9 cellular contexts compared by ENCODE assay signal in genomic region chr5:139745121-139745799, GRCh38. TPM values are rescaled to one million over a fixed set of nuclear protein-coding genes. Genes with fewer than 3 reads are reported as not detected.
DNase-seq lines count a peak whose midpoint lies in the region; ATAC-seq, FAIRE-seq and TF ChIP-seq lines count a peak whose summit lies in the region.
"Had no signal": no experiment of that assay in that cellular context is flagged by ENCODE, and none has a peak within 500 bp of the region (broad histone marks: within the 10 kb centered on the region; RNA-seq: fewer than 3 reads in every experiment).

No MANE protein-coding gene starts in this region.

- no peak for FAIRE-seq in D721Med (lab: Jason Lieb, UNC)

- TF ChIP-seq CTCF in BE2C (IDR thresholded peaks at IDR 0.05; ENCODE audit: low read depth, low read length) (no peak), D721Med (IDR thresholded peaks at IDR 0.05; ENCODE audit: insufficient read depth, missing control alignments) (no peak)

- no peaks in the 10 kb centered on the region for H3K9me3 ChIP-seq in BE2C
- H3K9me3 ChIP-seq: lower lobe of right lung had no signal

- peaks cover 23% of the 10 kb centered on the region for H3K4me1 ChIP-seq in BE2C

- DNase-seq in BE2C (peak; percentile 55), head of caudate nucleus (peak in 23 of 42 donors; percentile 21 to 87 (median 50)), D721Med (ENCODE audit: insufficient read length, low spot score) (no peak), GF-D8 (lab: John Stamatoyannopoulos, UW) (no peak)
- DNase-seq in stimulated activated CD4-positive, alpha-beta T cell treated with anti-CD3 and anti-CD28 coated beads, Interleukin-15, amount 100 ng/mL, for 24 hours: peak; percentile 52
- DNase-seq: lower lobe of right lung had no signal

- H3K27me3 ChIP-seq in BE2C: peaks cover 20% of the 10 kb centered on the region

- H3K4me3 ChIP-seq in BE2C (ENCODE audit: low read depth, low read length): no peak overlapping the region

- ATAC-seq in GM18907 (IDR thresholded peaks at IDR 0.05; ENCODE audit: unreplicated experiment) (peak; percentile 25), SK-N-SH treated with all-trans-retinoic acid at 6 μM for 48 hours (peak; percentile 39), HG03378 (IDR thresholded peaks at IDR 0.05; ENCODE audit: unreplicated experiment) (no peak)

- intact Hi-C loops in head of caudate nucleus (cut with DNase I): no loop called here

- H3K36me3 ChIP-seq in BE2C: no peaks in the 10 kb centered on the region
- H3K36me3 ChIP-seq: lower lobe of right lung had no signal

TF ChIP-seq in SK-N-SH treated with all-trans-retinoic acid at 6 μM for 48 hours, 23 proteins besides CTCF, POLR2A, EP300 and RAD21:
- no peak for TF ChIP-seq PATZ1 (CRISPR knock-in tag; IDR thresholded peaks at IDR 0.05; ENCODE audit: borderline replicate concordance)
- TF ChIP-seq ARNTL (CRISPR knock-in tag; IDR thresholded peaks at IDR 0.05; ENCODE audit: borderline replicate concordance, low read depth): no peak
- no peak for TF ChIP-seq PPARA (CRISPR knock-in tag; IDR thresholded peaks at IDR 0.05; ENCODE audit: borderline replicate concordance)
- no peak for TF ChIP-seq CSDC2 (CRISPR knock-in tag; IDR thresholded peaks at IDR 0.05)
- no peak for TF ChIP-seq ZC3H10 (CRISPR knock-in tag; IDR thresholded peaks at IDR 0.05)
- no peak for TF ChIP-seq POU6F1 (CRISPR knock-in tag; IDR thresholded peaks at IDR 0.05; ENCODE audit: borderline replicate concordance, low read depth)
- TF ChIP-seq TCF4 (CRISPR knock-in tag; IDR thresholded peaks at IDR 0.05; ENCODE audit: borderline replicate concordance): no peak
- no peak for TF ChIP-seq BACH2 (CRISPR knock-in tag; IDR thresholded peaks at IDR 0.05; ENCODE audit: borderline replicate concordance)
- no peak for TF ChIP-seq ZFP3 (CRISPR knock-in tag; IDR thresholded peaks at IDR 0.05)
- no peak for TF ChIP-seq CREB5 (CRISPR knock-in tag; IDR thresholded peaks at IDR 0.05; ENCODE audit: low read depth)
- TF ChIP-seq ZNF8 (CRISPR knock-in tag; IDR thresholded peaks at IDR 0.05): no peak
- TF ChIP-seq ZNF70 (CRISPR knock-in tag; IDR thresholded peaks at IDR 0.05): no peak
- TF ChIP-seq ISL1 (CRISPR knock-in tag; IDR thresholded peaks at IDR 0.05): no peak

RNA-seq across cellular contexts. Expression of gene PSD2, which starts 50.3 kb away (rescaled TPM):
- 1.0 TPM for polyA plus RNA-seq in BE2C (2012; ENCODE audit: insufficient read depth, insufficient read length, low read depth)

Comparison
In these comparisons a context has a peak if more than half of its experiments do, and no peak if none do; other contexts are left out.
1. DNase-seq: peak in BE2C (single experiment), head of caudate nucleus (23 of 42) and stimulated activated CD4-positive, alpha-beta T cell treated with anti-CD3 and anti-CD28 coated beads, Interleukin-15, amount 100 ng/mL, for 24 hours (single experiment); none in D721Med (single experiment) and GF-D8 (single experiment).